Comparison of ENCODE assay signal across 5 cellular contexts in genomic region chr14:94932589-94932988, GRCh38.
"Had no signal": no experiment of that assay in that cellular context is flagged by ENCODE, and none has a peak within 500 bp of the region (broad histone marks: within the 10 kb centered on the region; RNA-seq: fewer than 3 reads in every experiment).

No MANE protein-coding gene starts in this region.

- ATAC-seq: HepG2, K562 had no signal

- H3K4me3 ChIP-seq: K562 had no signal

- DNase-seq: IMR-90, KBM-7 had no signal

- H3K27ac ChIP-seq: HL-60 had no signal
